Comparison of ENCODE assay signal across 8 cellular contexts in the genomic region with DNA sequence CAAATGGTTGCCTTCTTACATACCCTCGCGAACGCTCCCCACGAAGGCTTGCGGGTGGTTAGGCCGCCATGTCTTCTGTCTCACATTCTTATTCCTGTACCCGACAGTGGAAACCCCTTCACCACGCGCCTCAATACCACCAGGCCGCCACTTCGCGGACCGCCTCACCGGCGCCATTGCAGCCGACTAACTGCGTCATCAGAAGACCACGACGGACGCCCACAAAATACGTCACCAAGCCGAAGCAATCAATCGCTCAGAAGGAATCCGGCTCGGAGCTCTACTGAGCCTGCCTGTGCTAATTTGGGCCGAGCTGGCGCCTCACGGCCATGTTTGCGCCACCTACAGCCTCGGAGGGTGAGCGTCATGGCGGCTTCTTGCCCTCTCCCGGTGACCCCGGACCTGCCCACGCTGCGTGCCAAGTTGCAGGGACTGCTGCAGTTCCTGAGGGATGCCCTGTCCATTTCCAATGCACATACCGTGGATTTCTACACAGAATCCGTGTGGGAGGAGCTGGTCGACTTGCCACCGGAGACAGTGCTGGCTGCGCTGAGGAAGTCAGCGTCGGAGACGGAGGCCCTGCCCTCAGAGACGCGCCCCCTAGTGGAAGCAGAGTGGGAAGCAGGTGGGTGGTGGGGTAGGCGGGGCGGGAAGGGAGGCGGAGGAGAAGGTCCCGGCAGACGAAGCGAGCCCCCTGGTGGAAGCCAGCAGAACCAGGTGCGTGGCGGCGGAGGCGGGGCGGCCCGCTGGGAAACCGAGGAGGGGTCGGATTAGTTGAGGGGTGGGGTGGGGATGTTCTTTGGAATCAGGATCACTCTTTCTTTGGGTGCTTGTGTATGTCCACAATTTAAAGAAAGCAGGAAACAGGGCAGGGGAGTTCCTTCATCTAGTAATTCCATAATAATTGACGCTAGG. TPM values are rescaled to one million over a fixed set of nuclear protein-coding genes. Genes with fewer than 3 reads are reported as not detected.
DNase-seq lines count a peak whose midpoint lies in the region; ATAC-seq, FAIRE-seq and TF ChIP-seq lines count a peak whose summit lies in the region.

Gene CCDC59 (minus strand): TSS at position 188 of the 915 bp plus-strand sequence. CDS start 11 bp downstream, at position 177.
Gene METTL25 (plus strand): TSS at position 330 of the 915 bp plus-strand sequence. CDS start 37 bp downstream, at position 367.

- DNase-seq in GM12865 (ENCODE audit: low read depth) (peak; percentile 98), NCI-H1105 (lab: John Stamatoyannopoulos, UW) (peak; percentile 98), SKM-1 treated with dmso at 0.1 percent for 144 hours (lab: John Stamatoyannopoulos, UW; ENCODE audit: unreplicated experiment) (peak; percentile 74), Right ventricle myocardium superior (peak; percentile 97), pancreas (peak; percentile 95 to 98 (median 97)), tibial artery (peak; percentile 96 to 98)
- DNase-seq in activated naive CD8-positive, alpha-beta T cell treated with anti-CD3 and anti-CD28 coated beads, Interleukin-2, amount 50 U/mL, for 16 hours (ENCODE audit: low read depth, low spot score): peak; percentile 99

- TF ChIP-seq CTCF in GM12865 (IDR thresholded peaks at IDR 0.05; ENCODE audit: insufficient read depth, low read depth, low read length, missing control alignments) (peak; percentile 94), pancreas (IDR thresholded peaks at IDR 0.05) (peak; percentile 85 to 99 (median 96)), tibial artery (IDR thresholded peaks at IDR 0.05) (peak; percentile 92 to 99)

- peak; percentile 95 for ATAC-seq in HG02642 (IDR thresholded peaks at IDR 0.05; ENCODE audit: poor library complexity, unreplicated experiment)
- ATAC-seq in Right ventricle myocardium superior (ENCODE audit: poor library complexity): peak; percentile 98
- peak; percentile 96 to 99 (median 98) for ATAC-seq in pancreas

- peaks cover 0 to 33% (median 26%) of the 10 kb centered on the region in 3 donors for H3K4me1 ChIP-seq in pancreas
- H3K4me1 ChIP-seq in tibial artery: peaks cover 0 to 42% (median 24%) of the 10 kb centered on the region in 4 donors

- peaks cover 0 to 15% (median 0%) of the 10 kb centered on the region in 3 donors for H3K36me3 ChIP-seq in pancreas
- H3K36me3 ChIP-seq in tibial artery: peaks cover 10 to 22% (median 20%) of the 10 kb centered on the region in 3 donors

- no peaks in the 10 kb centered on the region for H3K9me3 ChIP-seq in pancreas
- H3K9me3 ChIP-seq in tibial artery: no peaks in the 10 kb centered on the region

- FAIRE-seq in pancreas (lab: Jason Lieb, UNC): peak; percentile 17

- WGBS in pancreas, 2 donors: 0% methylated on average over 61 of the region's 61 CpGs

- H3K4me3 ChIP-seq in GM12865 (ENCODE audit: low read depth, low read length) (peak within 1 kb of the TSS; percentile 68), pancreas (peak within 1 kb of the TSS; percentile 58 to 84 (median 77)), tibial artery (peak within 1 kb of the TSS; percentile 70 to 80)

- H3K27me3 ChIP-seq in pancreas (no peaks in the 10 kb centered on the region), tibial artery (no peaks in the 10 kb centered on the region)

- H3K27ac ChIP-seq in pancreas (peak within 1 kb of the TSS; percentile 93 to 98 (median 94)), tibial artery (peak within 1 kb of the TSS; percentile 89 to 96)

- intact Hi-C loops in Right ventricle myocardium superior (cut with DNase I): no loop called here
- intact Hi-C loops in pancreas (cut with DNase I): no loop called here
- intact Hi-C loops in tibial artery (cut with DNase I; ENCODE audit: low total_unique reads): no loop called here

RNA-seq across cellular contexts. Expression of gene CCDC59, which starts in this region (rescaled TPM):
- 24.3 TPM for total RNA-seq in Right ventricle myocardium superior
- 10 to 100 TPM; 12.0 to 17.4 (median 15.1) TPM for total RNA-seq in pancreas
- polyA plus RNA-seq in pancreas: 10 to 100 TPM; 22.4 to 29.2 TPM

RNA-seq across cellular contexts. Expression of gene METTL25, which starts in this region (rescaled TPM):
- 18.1 TPM for total RNA-seq in Right ventricle myocardium superior
- total RNA-seq in pancreas: 1 to 10 TPM; 3.5 to 9.5 (median 6.1) TPM
- 1 to 10 TPM; 5.6 to 6.4 TPM for polyA plus RNA-seq in pancreas

Comparison
In these comparisons a context has a peak if more than half of its experiments do, and no peak if none do; other contexts are left out.
1. Peak in every context shown above with its lines: DNase-seq, ATAC-seq, H3K4me3 ChIP-seq and H3K27ac ChIP-seq.